In genomic region chr16:72400257-72401078, GRCh38 we compare ENCODE assay signal across 8 cellular contexts.
DNase-seq lines count a peak whose midpoint lies in the region; ATAC-seq and TF ChIP-seq lines count a peak whose summit lies in the region.

No MANE protein-coding gene starts in this region.

- TF ChIP-seq CTCF in GM13977 (IDR thresholded peaks at IDR 0.05; ENCODE audit: extremely low read depth, insufficient read depth, missing control alignments) (peak; percentile 56), endodermal cell (conservative IDR thresholded peaks at IDR 0.05) (peak; percentile 83), vagina (IDR thresholded peaks at IDR 0.05) (peak in 1 of 3 experiments; percentile 37)

- H3K9me3 ChIP-seq in SK-N-MC (ENCODE audit: low read depth, low read length): no peaks in the 10 kb centered on the region
- H3K9me3 ChIP-seq in endodermal cell (ENCODE audit: control insufficient read depth, low read length): peaks cover 40% of the 10 kb centered on the region
- no peaks in the 10 kb centered on the region for H3K9me3 ChIP-seq in vagina

- H3K4me3 Mint-ChIP-seq in endodermal cell: no peak overlapping the region

- H3K27ac Mint-ChIP-seq in endodermal cell: peak overlapping the region; percentile 37

- no peak overlapping the region for H3K4me3 ChIP-seq in SK-N-MC
- no peak overlapping the region for H3K4me3 ChIP-seq in endodermal cell (ENCODE audit: low read length)
- H3K4me3 ChIP-seq in vagina: no peak overlapping the region

- H3K36me3 ChIP-seq in SK-N-MC (ENCODE audit: insufficient read depth, low read length) (no peaks in the 10 kb centered on the region), endodermal cell (ENCODE audit: control insufficient read depth, insufficient read depth, low read length) (no peaks in the 10 kb centered on the region), vagina (no peaks in the 10 kb centered on the region)

- peak; percentile 63 for DNase-seq in CD1c-positive myeloid dendritic cell (ENCODE audit: extremely low spot score)
- peak; percentile 48 for DNase-seq in GM13977 (ENCODE audit: low spot score)
- DNase-seq in LHCN-M2 (ENCODE audit: low read depth): peak; percentile 74
- peak; percentile 42 for DNase-seq in SK-N-MC (ENCODE audit: low read depth, low spot score)
- peak; percentile 86 for DNase-seq in endodermal cell
- peak; percentile 74 for DNase-seq in myocyte (ENCODE audit: low read depth)
- no peak for DNase-seq in vagina (ENCODE audit: extremely low spot score in 2 of 2)

- no peaks in the 10 kb centered on the region for H3K4me1 ChIP-seq in endodermal cell (ENCODE audit: control insufficient read depth, insufficient read depth, low read length)
- no peaks in the 10 kb centered on the region for H3K4me1 ChIP-seq in vagina

- H3K27ac ChIP-seq in SK-N-MC (no peak overlapping the region), endodermal cell (ENCODE audit: low read depth, low read length) (no peak overlapping the region), vagina (no peak overlapping the region)

- H3K9me3 Mint-ChIP-seq in endodermal cell: peaks cover 28% of the 10 kb centered on the region

- peaks cover 2% of the 10 kb centered on the region for H3K4me1 Mint-ChIP-seq in endodermal cell

- H3K27me3 Mint-ChIP-seq in endodermal cell (ENCODE audit: insufficient read depth): no peaks in the 10 kb centered on the region

- intact Hi-C loops in vagina (cut with DNase I): no loop called here

- in situ Hi-C loops in GM13977 (cut with MboI; ENCODE audit: low pct_unique_long_range_greater_than_20kb, low sequenced_read_pairs, unreplicated experiment): no loop called here

- no peak overlapping the region for H3K9ac ChIP-seq in SK-N-MC (ENCODE audit: insufficient read length)
- no peak overlapping the region for H3K9ac ChIP-seq in endodermal cell (ENCODE audit: extremely low read depth, low read length, poor library complexity, severe bottlenecking)

- H3K36me3 Mint-ChIP-seq in endodermal cell (ENCODE audit: low read depth): peaks cover 14% of the 10 kb centered on the region

- no peaks in the 10 kb centered on the region for H3K27me3 ChIP-seq in endodermal cell (ENCODE audit: control insufficient read depth, insufficient read depth, low read length, poor library complexity, severe bottlenecking)
- H3K27me3 ChIP-seq in vagina: no peaks in the 10 kb centered on the region

- 0 to 29% methylated on average over 1 to 3 of the region's 6 CpGs for WGBS in endodermal cell (ENCODE audit: insufficient coverage in 1 of 2, insufficient read length in 1 of 2), 2 experiments

- TF ChIP-seq POLR2A in vagina (IDR thresholded peaks at IDR 0.05): no peak

- ATAC-seq in HG03469 (IDR thresholded peaks at IDR 0.05; ENCODE audit: unreplicated experiment): no peak

Comparison
In these comparisons a context has a peak if more than half of its experiments do, and no peak if none do; other contexts are left out.
1. DNase-seq: peak in CD1c-positive myeloid dendritic cell (single experiment), GM13977 (single experiment), LHCN-M2 (single experiment), SK-N-MC (single experiment), endodermal cell (single experiment) and myocyte (single experiment); none in vagina (0 of 2).